21 cellular contexts compared by ENCODE assay signal in genomic region chr3:12486001-12486400, GRCh38. TPM values are rescaled to one million over a fixed set of nuclear protein-coding genes. Genes with fewer than 3 reads are reported as not detected.
A peak's percentile ranks its signal among the peaks of the same experiment; 100 is the strongest.
DNase-seq lines count a peak whose midpoint lies in the region; ATAC-seq and TF ChIP-seq lines count a peak whose summit lies in the region.
"Had no signal": no experiment of that assay in that cellular context is flagged by ENCODE, and none has a peak within 500 bp of the region (broad histone marks: within the 10 kb centered on the region; RNA-seq: fewer than 3 reads in every experiment).

No MANE protein-coding gene starts in this region.

- H3K4me1 Mint-ChIP-seq in activated T-cell treated with anti-CD3 and anti-CD28 coated beads, Interleukin-2, amount 50 U/mL, for 4 hours (ENCODE audit: low read depth): peaks cover 30% of the 10 kb centered on the region
- peaks cover 24% of the 10 kb centered on the region for H3K4me1 Mint-ChIP-seq in neural progenitor cell

- peak overlapping the region; percentile 2 for H3K4me2 ChIP-seq in Loucy (ENCODE audit: low read depth, low read length, poor library complexity, severe bottlenecking)
- peak overlapping the region; percentile 85 for H3K4me2 ChIP-seq in mammary epithelial cell (ENCODE audit: insufficient read depth, low read depth, low read length)
- no peak overlapping the region for H3K4me2 ChIP-seq in neural progenitor cell

- H3F3A ChIP-seq in Loucy (ENCODE audit: low read depth) (no peaks in the 10 kb centered on the region), neural progenitor cell (ENCODE audit: low read depth) (no peaks in the 10 kb centered on the region)

- no peak for ATAC-seq in activated T-cell treated with anti-CD3 and anti-CD28 coated beads, Interleukin-2, amount 50 U/mL, for 4 hours
- no peak for ATAC-seq in GM21737 (IDR thresholded peaks at IDR 0.05; ENCODE audit: unreplicated experiment)
- ATAC-seq: K562 had no signal

- no peak overlapping the region for H2AFZ ChIP-seq in Loucy (ENCODE audit: low read length)
- no peak overlapping the region for H2AFZ ChIP-seq in mammary epithelial cell (ENCODE audit: low read depth, low read length)
- H2AFZ ChIP-seq in neural progenitor cell (replicated peaks): no peak overlapping the region

- no peaks in the 10 kb centered on the region for H3K27me3 Mint-ChIP-seq in activated T-cell treated with anti-CD3 and anti-CD28 coated beads, Interleukin-2, amount 50 U/mL, for 4 hours (ENCODE audit: low read depth)
- H3K27me3 Mint-ChIP-seq in neural progenitor cell (ENCODE audit: insufficient read depth, low read depth): peaks cover 3% of the 10 kb centered on the region
- H3K27me3 Mint-ChIP-seq: CD4-positive, CD25-positive, alpha-beta regulatory T cell had no signal

- H3K9me3 Mint-ChIP-seq in activated T-cell treated with anti-CD3 and anti-CD28 coated beads, Interleukin-2, amount 50 U/mL, for 4 hours: no peaks in the 10 kb centered on the region
- H3K9me3 Mint-ChIP-seq in neural progenitor cell: no peaks in the 10 kb centered on the region

- no peak overlapping the region for H3K27ac ChIP-seq in mammary epithelial cell (ENCODE audit: insufficient read depth, low read depth, low read length)
- H3K27ac ChIP-seq in neural progenitor cell: no peak overlapping the region

- H3K36me3 ChIP-seq in Loucy (ENCODE audit: insufficient read depth, low read length) (no peaks in the 10 kb centered on the region), mammary epithelial cell (ENCODE audit: insufficient read depth, low read length) (no peaks in the 10 kb centered on the region), neural progenitor cell (no peaks in the 10 kb centered on the region)

- H3K9ac ChIP-seq in Loucy (ENCODE audit: low read depth, low read length, poor library complexity, severe bottlenecking): no peak overlapping the region
- H3K9ac ChIP-seq in mammary epithelial cell (ENCODE audit: insufficient read depth, low read length): no peak overlapping the region
- no peak overlapping the region for H3K9ac ChIP-seq in neural progenitor cell

- DNase-seq in activated T-cell treated with anti-CD3 and anti-CD28 coated beads, Interleukin-2, amount 50 U/mL, for 4 hours: no peak
- DNase-seq in activated T-cell treated with anti-CD3 and anti-CD28 coated beads for 4 hours (no peak), mammary epithelial cell (no peak), neural progenitor cell (ENCODE audit: low spot score) (no peak), cardiac septum (ENCODE audit: low spot score) (no peak), NCI-H526 treated with DMSO at 0.1 percent for 48 hours (lab: John Stamatoyannopoulos, UW) (no peak)
- DNase-seq: CD4-positive, CD25-positive, alpha-beta regulatory T cell; dermis blood vessel endothelial cell; mesenchymal stem cell; NCI-H1048; NCI-H2029 treated with DMSO at 0.1 percent for 48 hours; NK-92 treated with Interleukin-12 subunit alpha and Interleukin-12 subunit beta, amount 100 ng/mL, for 24 hours; RPMI8226; small intestine; stimulated activated CD4-positive, alpha-beta T cell treated with anti-CD3 and anti-CD28 coated beads, Interleukin-4, amount 100 ng/mL, for 4 hours; substantia nigra had no signal

- H3K4me1 ChIP-seq in Loucy (ENCODE audit: insufficient read depth, low read length, poor library complexity, severe bottlenecking): peaks cover 50% of the 10 kb centered on the region
- peaks cover 19% of the 10 kb centered on the region for H3K4me1 ChIP-seq in mammary epithelial cell (ENCODE audit: insufficient read depth, low read length)
- peaks cover 8% of the 10 kb centered on the region for H3K4me1 ChIP-seq in neural progenitor cell

- no peaks in the 10 kb centered on the region for H3K9me2 ChIP-seq in Loucy (replicated peaks; ENCODE audit: low read depth, low read length)

- intact Hi-C loops in mammary epithelial cell (cut with micrococcal nuclease): loop anchor here (10.0 kb wide), 1 partner anchor 239 kb away; no protein-coding TSS in a partner anchor
- intact Hi-C loops in cardiac septum (cut with DNase I): no loop called here

- H3K27ac Mint-ChIP-seq in neural progenitor cell: no peak overlapping the region

- in situ Hi-C loops in mammary epithelial cell (cut with MboI; ENCODE audit: low sequenced_read_pairs in 2 of 2): no loop called here

- H4K20me1 ChIP-seq in Loucy (ENCODE audit: insufficient read depth, low read length, poor library complexity, severe bottlenecking) (no peaks in the 10 kb centered on the region), mammary epithelial cell (ENCODE audit: insufficient read depth, low read length) (no peaks in the 10 kb centered on the region), neural progenitor cell (ENCODE audit: low read depth) (peaks cover 3% of the 10 kb centered on the region)

- CTCF ChIA-PET in mammary epithelial cell (lab: Charles Lee; ENCODE audit: low non-redundant PET): no interaction called here

- dilution Hi-C loops in mammary epithelial cell (cut with HindIII; ENCODE audit: low sequenced_read_pairs): no loop called here

- H3K9me3 ChIP-seq in Loucy (ENCODE audit: insufficient read depth, low read depth, low read length): no peaks in the 10 kb centered on the region
- no peaks in the 10 kb centered on the region for H3K9me3 ChIP-seq in mammary epithelial cell (replicated peaks; ENCODE audit: insufficient read depth, low read length)
- H3K9me3 ChIP-seq in neural progenitor cell (ENCODE audit: low read depth): no peaks in the 10 kb centered on the region

- peak overlapping the region; percentile 4 for H3K4me3 Mint-ChIP-seq in activated T-cell treated with anti-CD3 and anti-CD28 coated beads, Interleukin-2, amount 50 U/mL, for 4 hours
- peak overlapping the region; percentile 16 for H3K4me3 Mint-ChIP-seq in neural progenitor cell

- peaks cover 12% of the 10 kb centered on the region for H3K36me3 Mint-ChIP-seq in activated T-cell treated with anti-CD3 and anti-CD28 coated beads, Interleukin-2, amount 50 U/mL, for 4 hours (ENCODE audit: insufficient read depth)
- H3K36me3 Mint-ChIP-seq in neural progenitor cell: peaks cover 5% of the 10 kb centered on the region

- H3K4me3 ChIP-seq in Loucy (ENCODE audit: low read length, poor library complexity, severe bottlenecking) (no peak overlapping the region), mammary epithelial cell (replicated peaks in 1 of 3; ENCODE audit: insufficient read depth in 1 of 3, low read depth in 2 of 3, low read length in 3 of 3) (no peak overlapping the region), neural progenitor cell (no peak overlapping the region)

- TF ChIP-seq CTCF in Loucy (conservative IDR thresholded peaks at IDR 0.05; ENCODE audit: low read length) (no peak), mammary epithelial cell (conservative IDR thresholded peaks at IDR 0.05 in 1 of 2, IDR thresholded peaks at IDR 0.05 in 1 of 2; ENCODE audit: extremely low read depth in 1 of 2, insufficient read depth in 1 of 2, low read depth in 1 of 2, low read length in 2 of 2) (no peak), neural progenitor cell (IDR thresholded peaks at IDR 0.05) (no peak)

- no TSS peak for BruUV-seq in mammary epithelial cell (replicated peaks; lab: Mats Ljungman, UMichigan)

- 83% methylated on average over 4 of the region's 4 CpGs for WGBS in mammary epithelial cell (ENCODE audit: low coverage, missing lambda C conversion rate)

- H3K27me3 ChIP-seq in Loucy (ENCODE audit: insufficient read depth, low read length, poor library complexity, severe bottlenecking): no peaks in the 10 kb centered on the region
- H3K27me3 ChIP-seq in mammary epithelial cell (ENCODE audit: insufficient read depth, low read length): no peaks in the 10 kb centered on the region
- H3K27me3 ChIP-seq in neural progenitor cell: no peaks in the 10 kb centered on the region

- H3K79me2 ChIP-seq in Loucy (ENCODE audit: insufficient read depth, low read length) (peaks cover 13% of the 10 kb centered on the region), mammary epithelial cell (ENCODE audit: insufficient read depth, low read length) (peaks cover 39% of the 10 kb centered on the region), neural progenitor cell (ENCODE audit: low read depth) (peaks cover 53% of the 10 kb centered on the region)

RNA-seq across cellular contexts. Expression of gene TSEN2, which starts 1.7 kb away (rescaled TPM):
- total RNA-seq in activated T-cell treated with anti-CD3 and anti-CD28 coated beads, Interleukin-2, amount 50 U/mL, for 4 hours: 10 to 100 TPM; 30.6 to 38.8 (median 35.9) TPM
- 10 to 100 TPM; 16.0 to 24.6 TPM for total RNA-seq in mammary epithelial cell
- 14.6 TPM for polyA plus RNA-seq in mammary epithelial cell
- 30.1 TPM for polyA minus RNA-seq in mammary epithelial cell
- total RNA-seq in neural progenitor cell (ENCODE audit: low replicate concordance): 20.4 and 21.3 TPM in 2 replicates
- total RNA-seq in cardiac septum: 11.1 TPM

RNA-seq across cellular contexts. Expression of gene MKRN2OS, which starts 59.3 kb away (rescaled TPM):
- total RNA-seq in activated T-cell treated with anti-CD3 and anti-CD28 coated beads, Interleukin-2, amount 50 U/mL, for 4 hours: not detected
- total RNA-seq in mammary epithelial cell (1 to 10 TPM; 2.3 to 2.7 TPM), neural progenitor cell (ENCODE audit: low replicate concordance) (not detected in 2 replicates), cardiac septum (0.48 TPM)
- 5.3 TPM for polyA plus RNA-seq in mammary epithelial cell
- polyA minus RNA-seq in mammary epithelial cell: 4.4 TPM
- total RNA-seq: CD4-positive, CD25-positive, alpha-beta regulatory T cell; dermis blood vessel endothelial cell; fibroblast of villous mesenchyme; pulmonary artery endothelial cell had no signal
